ENCODE assay signal across 9 cellular contexts in the genomic region with DNA sequence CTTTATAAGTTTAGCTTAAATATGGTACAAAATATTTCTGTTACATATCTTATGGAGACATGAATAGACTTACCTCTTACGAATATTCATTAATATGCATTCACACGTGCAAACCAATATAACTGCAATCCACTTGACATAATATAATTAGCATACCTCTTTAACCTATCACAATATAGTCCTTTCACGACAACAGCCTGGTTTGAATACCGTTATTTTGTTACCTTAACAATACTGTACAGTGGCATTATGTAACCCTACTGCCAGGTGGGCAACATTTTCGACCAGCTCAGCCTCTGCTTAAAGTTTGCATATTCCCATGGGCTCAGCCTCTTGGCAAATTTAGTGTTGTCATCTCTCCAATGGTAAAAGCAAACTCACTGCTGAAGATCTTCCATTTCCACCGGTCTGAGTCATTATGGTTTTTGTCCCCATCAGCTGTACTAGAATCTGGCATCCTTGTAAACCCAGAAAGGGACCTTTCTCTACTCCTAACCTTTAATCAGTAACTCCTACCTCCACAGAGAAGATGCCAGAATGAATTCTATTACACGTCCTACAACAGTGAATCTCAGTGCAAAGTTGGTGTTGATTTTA. TPM values are rescaled to one million over a fixed set of nuclear protein-coding genes. Genes with fewer than 3 reads are reported as not detected.
DNase-seq lines count a peak whose midpoint lies in the region; ATAC-seq and TF ChIP-seq lines count a peak whose summit lies in the region.
"Had no signal": no experiment of that assay in that cellular context is flagged by ENCODE, and none has a peak within 500 bp of the region (broad histone marks: within the 10 kb centered on the region; RNA-seq: fewer than 3 reads in every experiment).

No MANE protein-coding gene starts in this region.

- CTCF ChIA-PET in A673 (lab: Charles Lee) = interaction anchor here (0.5 kb wide), 1 partner anchor 80 kb away, joined by 6 read pairs; no protein-coding TSS in a partner anchor
- CTCF ChIA-PET in activated B cell treated with CpG ODN at 0.5 μM for 24 hours (lab: Charles Lee) = interaction anchor here (0.6 to 6.2 kb wide), 19 partner anchors 14 to 240 kb away, joined by 3 to 126 read pairs (median 5); a partner anchor contains a TSS

- no peak overlapping the region for H2AFZ ChIP-seq in hepatocyte

- H3K36me3 ChIP-seq in A673 (ENCODE audit: insufficient read depth, low read length, poor library complexity, severe bottlenecking) (peaks cover 10% of the 10 kb centered on the region), hepatocyte (replicated peaks; ENCODE audit: insufficient read depth, low read depth) (no peaks in the 10 kb centered on the region)

- H3K9me3 ChIP-seq in A673 (ENCODE audit: low read depth, low read length, poor library complexity, severe bottlenecking) (no peaks in the 10 kb centered on the region), hepatocyte (ENCODE audit: low read depth) (no peaks in the 10 kb centered on the region)

- H3K4me2 ChIP-seq in hepatocyte = peak overlapping the region; percentile 45

- peak overlapping the region; percentile 74 for H3K27ac Mint-ChIP-seq in activated B cell treated with CpG ODN at 0.5 μM for 24 hours

- intact Hi-C loops in A673 (cut with micrococcal nuclease; ENCODE audit: unreplicated experiment) = loop anchor here (1.0 to 2.0 kb wide), 2 partner anchors 79 to 239 kb away; no protein-coding TSS in a partner anchor
- intact Hi-C loops in activated B cell treated with CpG ODN at 0.5 μM for 24 hours (cut with micrococcal nuclease) = loop anchor here (1.0 kb wide), 5 partner anchors 26 to 240 kb away; no protein-coding TSS in a partner anchor
- intact Hi-C loops in lower leg skin (cut with DNase I; ENCODE audit: low total_unique reads) = loop anchor here (5.0 kb wide), 1 partner anchor 76 kb away; no protein-coding TSS in a partner anchor

- H3K27ac ChIP-seq in A673 (ENCODE audit: low read depth, low read length, poor library complexity, severe bottlenecking) = no peak overlapping the region
- no peak overlapping the region for H3K27ac ChIP-seq in hepatocyte

- no peaks in the 10 kb centered on the region for H3K27me3 Mint-ChIP-seq in activated B cell treated with CpG ODN at 0.5 μM for 24 hours

- H3K4me1 Mint-ChIP-seq in activated B cell treated with CpG ODN at 0.5 μM for 24 hours = peaks cover 26% of the 10 kb centered on the region

- ATAC-seq in GM19467 (IDR thresholded peaks at IDR 0.05; ENCODE audit: unreplicated experiment) (peak; percentile 21), activated B cell treated with CpG ODN at 0.5 μM for 24 hours (ENCODE audit: low read depth) (peak; percentile 32), omental fat pad (ENCODE audit: low FRiP score) (no peak)

- 84% methylated on average over 7 of the region's 7 CpGs for WGBS in hepatocyte (ENCODE audit: low lambda C conversion rate, missing lambda C conversion rate)
- 53 to 54% methylated on average over 7 of the region's 7 CpGs for WGBS in lower leg skin, 2 donors

- BruUV-seq in A673 (replicated peaks; lab: Mats Ljungman, UMichigan) = no TSS peak

- no peaks in the 10 kb centered on the region for H3K9me3 Mint-ChIP-seq in activated B cell treated with CpG ODN at 0.5 μM for 24 hours

- H3K27me3 ChIP-seq in A673 (replicated peaks; ENCODE audit: insufficient read depth, low read depth, low read length, poor library complexity) (no peaks in the 10 kb centered on the region), hepatocyte (no peaks in the 10 kb centered on the region)

- peaks cover 26% of the 10 kb centered on the region for H3K79me2 ChIP-seq in hepatocyte

- no peak for TF ChIP-seq POLR2A in lower leg skin (IDR thresholded peaks at IDR 0.05)

- H3K4me1 ChIP-seq in A673 (ENCODE audit: insufficient read depth, low read length, poor library complexity, severe bottlenecking) (peaks cover 61% of the 10 kb centered on the region), hepatocyte (ENCODE audit: insufficient read depth) (no peaks in the 10 kb centered on the region)

- TF ChIP-seq CTCF in A673 (conservative IDR thresholded peaks at IDR 0.05; ENCODE audit: low read depth, low read length) (no peak), activated B cell treated with CpG ODN at 0.5 μM for 24 hours (IDR thresholded peaks at IDR 0.05) (no peak), hepatocyte (IDR thresholded peaks at IDR 0.05; ENCODE audit: poor library complexity) (no peak), omental fat pad (IDR thresholded peaks at IDR 0.05) (no peak), lower leg skin (IDR thresholded peaks at IDR 0.05) (no peak)

- peaks cover 18% of the 10 kb centered on the region for H3K36me3 Mint-ChIP-seq in activated B cell treated with CpG ODN at 0.5 μM for 24 hours (ENCODE audit: low read depth)

- H4K20me1 ChIP-seq in hepatocyte (ENCODE audit: insufficient read depth, poor library complexity, severe bottlenecking) = peaks cover 4% of the 10 kb centered on the region

- DNase-seq in A673 (ENCODE audit: low spot score) (peak; percentile 15), activated B cell treated with CpG ODN at 0.5 μM for 24 hours (no peak), hepatocyte (ENCODE audit: low spot score) (no peak), NCI-H1417 (lab: John Stamatoyannopoulos, UW) (no peak), NCI-H524 treated with DMSO at 0.1 percent for 48 hours (lab: John Stamatoyannopoulos, UW) (no peak), omental fat pad (ENCODE audit: low spot score) (no peak), lower leg skin (ENCODE audit: low spot score in 2 of 2) (no peak)
- DNase-seq: cerebellar nuclear complex had no signal

- peak overlapping the region; percentile 3 for H3K4me3 ChIP-seq in A673 (ENCODE audit: low read depth, low read length, poor library complexity, severe bottlenecking)
- no peak overlapping the region for H3K4me3 ChIP-seq in hepatocyte
- H3K4me3 ChIP-seq in lower leg skin (ENCODE audit: low read depth, poor library complexity, severe bottlenecking) = no peak overlapping the region

- H3K9me2 ChIP-seq in hepatocyte (replicated peaks; ENCODE audit: insufficient read depth) = no peaks in the 10 kb centered on the region

- peak overlapping the region; percentile 82 for H3K4me3 Mint-ChIP-seq in activated B cell treated with CpG ODN at 0.5 μM for 24 hours

- POLR2A ChIA-PET in A673 (lab: Charles Lee; ENCODE audit: low non-redundant PET) (no interaction called here), activated B cell treated with CpG ODN at 0.5 μM for 24 hours (lab: Charles Lee) (interaction anchor here (0.6 to 4.4 kb wide), 6 partner anchors 24 to 96 kb away, joined by 3 to 38 read pairs (median 8); a partner anchor contains a TSS)

RNA-seq across cellular contexts. Expression of a gene that starts 46.0 kb away (rescaled TPM):
- total RNA-seq in A673 (2021) (32.1 and 41.5 TPM in 2 replicates), activated B cell treated with CpG ODN at 0.5 μM for 24 hours (37.1 and 40.6 TPM in 2 replicates), hepatocyte (46.2 and 55.6 TPM in 2 replicates), omental fat pad (10 to 100 TPM; 22.9 to 50.0 (median 31.0) TPM), lower leg skin (100 to 1,000 TPM in 2 of 4 donors, 10 to 100 TPM in 2; 58.8 to 124 (median 103) TPM)
- polyA plus RNA-seq in hepatocyte = 18.5 and 23.0 TPM in 2 replicates
